ENCODE assay signal across 22 cellular contexts in genomic region chr16:80033783-80034468, GRCh38.
DNase-seq lines count a peak whose midpoint lies in the region; FAIRE-seq and TF ChIP-seq lines count a peak whose summit lies in the region.
"Had no signal": no experiment of that assay in that cellular context is flagged by ENCODE, and none has a peak within 500 bp of the region (broad histone marks: within the 10 kb centered on the region; RNA-seq: fewer than 3 reads in every experiment).

No MANE protein-coding gene starts in this region.

- H4K20me1 ChIP-seq in osteoblast (ENCODE audit: insufficient read depth, low read length) = no peaks in the 10 kb centered on the region
- H4K20me1 ChIP-seq: BLaER1 had no signal

- DNase-seq in Caki2 (ENCODE audit: low read depth) (peak; percentile 47), RCC 7860 (ENCODE audit: low spot score) (peak; percentile 82), mesenchymal stem cell (no peak), osteoblast (ENCODE audit: insufficient read length, low spot score, missing footprints) (no peak), small intestine (no peak)
- no peak for DNase-seq in effector CD4-positive, alpha-beta T cell
- DNase-seq: 8988T; Caco-2; CD4-positive, CD25-positive, alpha-beta regulatory T cell; CD8-positive, alpha-beta T cell; DMS 273 treated with DMSO at 0.1 percent for 48 hours; DMS79; EL; GDM1; H9; HFFc6 had no signal

- H3K9me3 ChIP-seq in mesenchymal stem cell (ENCODE audit: control insufficient read depth, low read length) (peaks cover 9% of the 10 kb centered on the region), osteoblast (ENCODE audit: low read depth, low read length) (no peaks in the 10 kb centered on the region), small intestine (ENCODE audit: control insufficient read depth, low read depth) (no peaks in the 10 kb centered on the region)

- H3K36me3 ChIP-seq in mesenchymal stem cell (ENCODE audit: control insufficient read depth in 1 of 2, insufficient read depth in 2 of 2, low read depth in 1 of 2, low read length in 2 of 2) = no peaks in the 10 kb centered on the region
- no peaks in the 10 kb centered on the region for H3K36me3 ChIP-seq in osteoblast (ENCODE audit: insufficient read depth, low read length)
- H3K36me3 ChIP-seq in small intestine (ENCODE audit: control insufficient read depth in 2 of 2, insufficient read depth in 2 of 2, low read length in 2 of 2) = no peaks in the 10 kb centered on the region
- H3K36me3 ChIP-seq: BLaER1 had no signal

- no peak overlapping the region for H2AK5ac ChIP-seq in mesenchymal stem cell (ENCODE audit: low read length, severe bottlenecking)

- H3K79me1 ChIP-seq in mesenchymal stem cell (replicated peaks; ENCODE audit: low read length, poor library complexity, severe bottlenecking) = no peaks in the 10 kb centered on the region

- in situ Hi-C loops in Caki2 (cut with HindIII; ENCODE audit: low pct_unique_long_range_greater_than_20kb, low sequenced_read_pairs) = no loop called here

- H3K9ac ChIP-seq in mesenchymal stem cell (ENCODE audit: low read length) = no peak overlapping the region
- H3K9ac ChIP-seq: BLaER1 had no signal

- H3K27ac ChIP-seq in mesenchymal stem cell (ENCODE audit: low read length, poor library complexity, severe bottlenecking) = peak overlapping the region; percentile 17
- no peak overlapping the region for H3K27ac ChIP-seq in osteoblast (ENCODE audit: low read depth, low read length)
- no peak overlapping the region for H3K27ac ChIP-seq in small intestine (ENCODE audit: low read depth in 1 of 2, low read length in 1 of 2)
- H3K27ac ChIP-seq: BLaER1, C4-2B had no signal

- no peak overlapping the region for H4K91ac ChIP-seq in mesenchymal stem cell (ENCODE audit: low read length)

- H3K4me3 ChIP-seq in mesenchymal stem cell (ENCODE audit: insufficient read depth in 1 of 2, low read depth in 1 of 2, low read length in 2 of 2) = no peak overlapping the region
- H3K4me3 ChIP-seq in osteoblast (ENCODE audit: insufficient read depth, low read length) = no peak overlapping the region
- H3K4me3 ChIP-seq in small intestine (ENCODE audit: low read depth in 1 of 2, low read length in 2 of 2) = no peak overlapping the region
- H3K4me3 ChIP-seq: BLaER1, GM12878, GM23338 had no signal

- 95% methylated on average over 3 of the region's 3 CpGs for WGBS in mesenchymal stem cell
- WGBS in small intestine, 3 donors = 90 to 94% (median 93%) methylated on average over 3 of the region's 3 CpGs

- FAIRE-seq in RCC 7860 (lab: Jason Lieb, UNC) = no peak
- no peak for FAIRE-seq in small intestine (lab: Jason Lieb, UNC)
- FAIRE-seq: D721Med, GM12878, GM19239 had no signal

- H3K4me2 ChIP-seq in mesenchymal stem cell (ENCODE audit: low read length, poor library complexity, severe bottlenecking) = no peak overlapping the region
- H3K4me2 ChIP-seq in osteoblast (ENCODE audit: insufficient read depth, low read length) = no peak overlapping the region
- H3K4me2 ChIP-seq: BLaER1, GM23338 had no signal

- no peak overlapping the region for H2BK12ac ChIP-seq in mesenchymal stem cell (ENCODE audit: low read length in 2 of 2)

- H3K27me3 ChIP-seq in mesenchymal stem cell (ENCODE audit: control insufficient read depth in 1 of 2, insufficient read depth in 1 of 2, low read length in 2 of 2) (no peaks in the 10 kb centered on the region), osteoblast (ENCODE audit: insufficient read depth, low read length) (no peaks in the 10 kb centered on the region), small intestine (ENCODE audit: control insufficient read depth in 2 of 2, insufficient read depth in 2 of 2, low read length in 2 of 2) (no peaks in the 10 kb centered on the region)
- H3K27me3 ChIP-seq: BLaER1 had no signal

- no peak overlapping the region for H3K4ac ChIP-seq in mesenchymal stem cell (ENCODE audit: low read depth in 1 of 2, low read length in 2 of 2)

- H3K79me2 ChIP-seq in osteoblast (ENCODE audit: insufficient read depth, low read length) = no peaks in the 10 kb centered on the region

- H3K23ac ChIP-seq in mesenchymal stem cell (ENCODE audit: low read length in 2 of 2) = no peak overlapping the region

- H2BK120ac ChIP-seq in mesenchymal stem cell (ENCODE audit: low read depth, low read length) = no peak overlapping the region

- no peak overlapping the region for H2BK15ac ChIP-seq in mesenchymal stem cell (ENCODE audit: low read depth, poor library complexity, severe bottlenecking)

- no peak overlapping the region for H3K14ac ChIP-seq in mesenchymal stem cell (ENCODE audit: low read length in 2 of 2)

- H3K4me1 ChIP-seq in mesenchymal stem cell (ENCODE audit: control insufficient read depth, insufficient read depth, low read depth, low read length) = peaks cover 5% of the 10 kb centered on the region
- H3K4me1 ChIP-seq in osteoblast (ENCODE audit: insufficient read depth, low read length) = no peaks in the 10 kb centered on the region
- no peaks in the 10 kb centered on the region for H3K4me1 ChIP-seq in small intestine (ENCODE audit: control insufficient read depth in 2 of 2, insufficient read depth in 1 of 2, low read depth in 1 of 2, low read length in 1 of 2)
- H3K4me1 ChIP-seq: BLaER1, Caco-2 had no signal

- no peak overlapping the region for H2AFZ ChIP-seq in mesenchymal stem cell (ENCODE audit: low read depth, low read length)
- no peak overlapping the region for H2AFZ ChIP-seq in osteoblast (ENCODE audit: low read length)
- H2AFZ ChIP-seq: GM23338 had no signal

- H2BK5ac ChIP-seq in mesenchymal stem cell (ENCODE audit: low read depth, low read length, poor library complexity, severe bottlenecking) = no peak overlapping the region

- no peak overlapping the region for H4K8ac ChIP-seq in mesenchymal stem cell (ENCODE audit: low read length)

- H3K18ac ChIP-seq in mesenchymal stem cell (ENCODE audit: low read depth in 1 of 2, low read length in 2 of 2) = no peak overlapping the region

- TF ChIP-seq CTCF in osteoblast (IDR thresholded peaks at IDR 0.05; ENCODE audit: extremely low read depth, low read depth, low read length) = no peak

Comparison
In these comparisons a context has a peak if more than half of its experiments do, and no peak if none do; other contexts are left out.
1. DNase-seq: peak in Caki2 (single experiment) and RCC 7860 (single experiment); none in mesenchymal stem cell (single experiment), effector CD4-positive, alpha-beta T cell (single experiment), osteoblast (single experiment) and small intestine (single experiment).